In genomic region chr14:72893636-72894322, GRCh38 we compare ENCODE assay signal across 1 cellular context.
TF ChIP-seq lines count a peak whose summit lies in the region.

DPF3 (minus strand) TSS chr14:72894101; CDS start chr14:72894088, 13 bp downstream.

TF ChIP-seq in H1, 55 proteins besides CTCF, POLR2A, EP300 and RAD21 (continued from another document):
- TF ChIP-seq, protein P1, sequence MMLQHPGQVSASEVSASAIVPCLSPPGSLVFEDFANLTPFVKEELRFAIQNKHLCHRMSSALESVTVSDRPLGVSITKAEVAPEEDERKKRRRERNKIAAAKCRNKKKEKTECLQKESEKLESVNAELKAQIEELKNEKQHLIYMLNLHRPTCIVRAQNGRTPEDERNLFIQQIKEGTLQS (IDR thresholded peaks at IDR 0.05; ENCODE audit: insufficient read depth, low read depth, low read length): no peak
- TF ChIP-seq CBX5 (IDR thresholded peaks at IDR 0.05; ENCODE audit: low read depth, low read length) (no peak), MAFK (IDR thresholded peaks at IDR 0.05; ENCODE audit: low read depth, low read length) (no peak), SRF (IDR thresholded peaks at IDR 0.05; ENCODE audit: low read depth, low read length) (no peak), RXRA (IDR thresholded peaks at IDR 0.05; ENCODE audit: insufficient read depth, low read depth, low read length) (no peak), SIRT6 (IDR thresholded peaks at IDR 0.05; ENCODE audit: low read length) (no peak), TEAD4 (IDR thresholded peaks at IDR 0.05; ENCODE audit: low read depth, low read length) (no peak), CHD1 (IDR thresholded peaks at IDR 0.05; ENCODE audit: low read depth, low read length) (no peak), POU5F1 (IDR thresholded peaks at IDR 0.05; ENCODE audit: low read depth, low read length) (no peak), CHD2 (IDR thresholded peaks at IDR 0.05; ENCODE audit: low read length) (no peak), BACH1 (IDR thresholded peaks at IDR 0.05; ENCODE audit: low read length) (no peak), CTBP2 (IDR thresholded peaks at IDR 0.05; ENCODE audit: borderline replicate concordance, insufficient read depth, insufficient read length, low read length) (no peak), KDM4A (IDR thresholded peaks at IDR 0.05; ENCODE audit: low read depth, low read length, severe bottlenecking) (no peak), YY1 (IDR thresholded peaks at IDR 0.05; ENCODE audit: low read depth, low read length) (peak; percentile 54; the same call in 1 of the 2 replicates), GABPA (IDR thresholded peaks at IDR 0.05; ENCODE audit: borderline replicate concordance, insufficient read depth, low read length) (no peak), SAP30 (IDR thresholded peaks at IDR 0.05; ENCODE audit: insufficient read depth, insufficient replicate concordance, low read length) (peak; percentile 58), HDAC6 (IDR thresholded peaks at IDR 0.05; ENCODE audit: low read depth, low read length) (no peak), ASH2L (IDR thresholded peaks at IDR 0.05; ENCODE audit: low read length) (no peak), NANOG (IDR thresholded peaks at IDR 0.05; ENCODE audit: insufficient read depth, low read depth, low read length, poor library complexity, severe bottlenecking) (no peak), RFX5 (IDR thresholded peaks at IDR 0.05; ENCODE audit: borderline replicate concordance, low read depth, low read length) (no peak), MAX (IDR thresholded peaks at IDR 0.05) (0 out of 2 replicates have a peak, but pooled peaks have one; percentile 18), EGR1 (IDR thresholded peaks at IDR 0.05; ENCODE audit: borderline replicate concordance, low read depth, low read length) (0 out of 2 replicates have a peak, but pooled peaks have one; percentile 57), KDM5A (IDR thresholded peaks at IDR 0.05; ENCODE audit: low read length) (no peak; the same call in 1 of the 2 replicates), CBX8 (IDR thresholded peaks at IDR 0.05; ENCODE audit: borderline replicate concordance, low read depth, low read length) (no peak), TCF12 (IDR thresholded peaks at IDR 0.05; ENCODE audit: low read depth, low read length) (no peak), SIX5 (IDR thresholded peaks at IDR 0.05; ENCODE audit: low read depth, low read length) (no peak), TAF7 (optimal IDR thresholded peaks at IDR 0.05; ENCODE audit: borderline replicate concordance, low read depth, low read length) (no peak), SP1 (IDR thresholded peaks at IDR 0.05; ENCODE audit: low read depth, low read length) (peak; percentile 82; the same call in 1 of the 2 replicates), RBBP5 (IDR thresholded peaks at IDR 0.05; ENCODE audit: borderline replicate concordance, low read depth, low read length) (no peak), EZH2 (IDR thresholded peaks at IDR 0.05; ENCODE audit: low read depth, low read length, severe bottlenecking) (no peak), FOSL1 (IDR thresholded peaks at IDR 0.05; ENCODE audit: insufficient read depth, low read depth, low read length) (no peak), BRCA1 (IDR thresholded peaks at IDR 0.05; ENCODE audit: low read depth, low read length) (no peak), TBP (IDR thresholded peaks at IDR 0.05; ENCODE audit: low read depth, low read length) (peak; percentile 68), KDM1A (IDR thresholded peaks at IDR 0.05; ENCODE audit: borderline replicate concordance, low read length) (no peak), GTF2F1 (IDR thresholded peaks at IDR 0.05; ENCODE audit: borderline replicate concordance, low read depth, low read length) (no peak), POLR2AphosphoS5 (IDR thresholded peaks at IDR 0.05; ENCODE audit: low read depth, low read length) (no peak), SUZ12 (IDR thresholded peaks at IDR 0.05; ENCODE audit: low read length) (no peak), SP2 (IDR thresholded peaks at IDR 0.05; ENCODE audit: low read length) (0 out of 2 replicates have a peak, but pooled peaks have one; percentile 3), CHD7 (IDR thresholded peaks at IDR 0.05; ENCODE audit: insufficient replicate concordance, low read length) (no peak), CREB1 (IDR thresholded peaks at IDR 0.05) (no peak), RNF2 (IDR thresholded peaks at IDR 0.05; ENCODE audit: borderline replicate concordance, low read depth, low read length, missing control alignments, poor library complexity, severe bottlenecking) (peak; percentile 55), JUND (IDR thresholded peaks at IDR 0.05; ENCODE audit: low read length) (no peak), JUN (IDR thresholded peaks at IDR 0.05; ENCODE audit: low read depth, low read length) (no peak), PHF8 (conservative IDR thresholded peaks at IDR 0.05; ENCODE audit: low read depth, low read length) (no peak), E2F6 (IDR thresholded peaks at IDR 0.05) (no peak), CEBPB (IDR thresholded peaks at IDR 0.05; ENCODE audit: low read depth, low read length) (no peak)
- TF ChIP-seq, protein P2, sequence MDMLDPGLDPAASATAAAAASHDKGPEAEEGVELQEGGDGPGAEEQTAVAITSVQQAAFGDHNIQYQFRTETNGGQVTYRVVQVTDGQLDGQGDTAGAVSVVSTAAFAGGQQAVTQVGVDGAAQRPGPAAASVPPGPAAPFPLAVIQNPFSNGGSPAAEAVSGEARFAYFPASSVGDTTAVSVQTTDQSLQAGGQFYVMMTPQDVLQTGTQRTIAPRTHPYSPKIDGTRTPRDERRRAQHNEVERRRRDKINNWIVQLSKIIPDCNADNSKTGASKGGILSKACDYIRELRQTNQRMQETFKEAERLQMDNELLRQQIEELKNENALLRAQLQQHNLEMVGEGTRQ (IDR thresholded peaks at IDR 0.05; ENCODE audit: low read length): no peak
- TF ChIP-seq, protein P3, sequence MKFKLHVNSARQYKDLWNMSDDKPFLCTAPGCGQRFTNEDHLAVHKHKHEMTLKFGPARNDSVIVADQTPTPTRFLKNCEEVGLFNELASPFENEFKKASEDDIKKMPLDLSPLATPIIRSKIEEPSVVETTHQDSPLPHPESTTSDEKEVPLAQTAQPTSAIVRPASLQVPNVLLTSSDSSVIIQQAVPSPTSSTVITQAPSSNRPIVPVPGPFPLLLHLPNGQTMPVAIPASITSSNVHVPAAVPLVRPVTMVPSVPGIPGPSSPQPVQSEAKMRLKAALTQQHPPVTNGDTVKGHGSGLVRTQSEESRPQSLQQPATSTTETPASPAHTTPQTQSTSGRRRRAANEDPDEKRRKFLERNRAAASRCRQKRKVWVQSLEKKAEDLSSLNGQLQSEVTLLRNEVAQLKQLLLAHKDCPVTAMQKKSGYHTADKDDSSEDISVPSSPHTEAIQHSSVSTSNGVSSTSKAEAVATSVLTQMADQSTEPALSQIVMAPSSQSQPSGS (IDR thresholded peaks at IDR 0.05; ENCODE audit: low read length): no peak
